In genomic region chr3:10574101-10574615, GRCh38 we compare ENCODE assay signal across 15 cellular contexts.
DNase-seq lines count a peak whose midpoint lies in the region; ATAC-seq and TF ChIP-seq lines count a peak whose summit lies in the region.
"Had no signal": no experiment of that assay in that cellular context is flagged by ENCODE, and none has a peak within 500 bp of the region (broad histone marks: within the 10 kb centered on the region; RNA-seq: fewer than 3 reads in every experiment).

No MANE protein-coding gene starts in this region.

- no peak for TF ChIP-seq CTCF in SK-N-SH (IDR thresholded peaks at IDR 0.05)
- no peak for TF ChIP-seq CTCF in brain (conservative IDR thresholded peaks at IDR 0.05)

- no peaks in the 10 kb centered on the region for H4K20me1 ChIP-seq in SK-N-SH (ENCODE audit: insufficient read depth)
- H4K20me1 ChIP-seq: BLaER1 had no signal

- no peak overlapping the region for H4K5ac ChIP-seq in mesendoderm (ENCODE audit: low read length)

- no peak overlapping the region for H2AFZ ChIP-seq in SK-N-SH (ENCODE audit: low read depth)

- peak overlapping the region in 3 of 5 experiments; percentile 12 to 83 (median 48) for H3K27ac Mint-ChIP-seq in brain
- H3K27ac Mint-ChIP-seq: H9 had no signal

- no peak overlapping the region for H3K56ac ChIP-seq in mesendoderm (ENCODE audit: low read length)

- no peaks in the 10 kb centered on the region for H3K9me2 ChIP-seq in SK-N-SH

- no peak overlapping the region for H3K4me3 Mint-ChIP-seq in brain
- H3K4me3 Mint-ChIP-seq: CD8-positive, alpha-beta memory T cell; H9 had no signal

- intact Hi-C loops in posterior vena cava (cut with DNase I), result no loop called here

- 29% methylated on average over 6 of the region's 6 CpGs for WGBS in SK-N-SH (ENCODE audit: low lambda C conversion rate)
- WGBS in mesendoderm (ENCODE audit: extremely low coverage, insufficient coverage, low lambda C conversion rate), result no CpG with 5 or more reads among the region's 6 CpGs

- H3K4me3 ChIP-seq in SK-N-SH (ENCODE audit: low read depth in 2 of 2, low read length in 1 of 2) (no peak overlapping the region), mesendoderm (ENCODE audit: low read length) (no peak overlapping the region)
- H3K4me3 ChIP-seq: BLaER1, GM12878 had no signal

- no peak overlapping the region for H3K23ac ChIP-seq in mesendoderm (ENCODE audit: low read length)

- ATAC-seq in SK-N-SH treated with all-trans-retinoic acid at 6 μM for 48 hours, result no peak
- ATAC-seq: GM12878 had no signal

- H3K79me2 ChIP-seq in SK-N-SH (ENCODE audit: insufficient read depth), result no peaks in the 10 kb centered on the region
- H3K79me2 ChIP-seq in mesendoderm (ENCODE audit: control insufficient read depth, insufficient read depth, low read length), result no peaks in the 10 kb centered on the region

- no peak overlapping the region for H2BK120ac ChIP-seq in mesendoderm (ENCODE audit: low read depth, low read length)

- no peak overlapping the region for H2BK15ac ChIP-seq in mesendoderm (replicated peaks; ENCODE audit: low read depth)

- peaks cover 0 to 4% of the 10 kb centered on the region in 2 experiments; a peak in 1 of 4 replicates for H3K4me1 ChIP-seq in SK-N-SH (ENCODE audit: control insufficient read depth in 1 of 2, insufficient read depth in 2 of 2, low read depth in 1 of 2, low read length in 1 of 2)
- H3K4me1 ChIP-seq in mesendoderm (ENCODE audit: control insufficient read depth, low read depth, low read length), result no peaks in the 10 kb centered on the region
- H3K4me1 ChIP-seq: Caco-2 had no signal

- no peaks in the 10 kb centered on the region for H3K36me3 ChIP-seq in SK-N-SH (replicated peaks in 1 of 2; ENCODE audit: control insufficient read depth in 1 of 2, insufficient read depth in 2 of 2, low read length in 1 of 2)
- H3K36me3 ChIP-seq in mesendoderm (ENCODE audit: control insufficient read depth, insufficient read depth, low read length), result no peaks in the 10 kb centered on the region
- H3K36me3 ChIP-seq: BLaER1 had no signal

- H3F3A ChIP-seq in SK-N-SH (replicated peaks; ENCODE audit: insufficient read depth), result no peaks in the 10 kb centered on the region

- no peak overlapping the region for H2BK5ac ChIP-seq in mesendoderm (ENCODE audit: low read length)

- H3K9me3 ChIP-seq in SK-N-SH, result no peaks in the 10 kb centered on the region
- H3K9me3 ChIP-seq: BLaER1, Caco-2 had no signal

- no peak overlapping the region for H2AK5ac ChIP-seq in mesendoderm (ENCODE audit: low read length)

- H4K8ac ChIP-seq in mesendoderm (ENCODE audit: low read depth, low read length), result no peak overlapping the region

- CTCF ChIA-PET in SK-N-SH (lab: Yijun Ruan, JAX), result interaction anchor here (0.9 to 1.3 kb wide), 3 partner anchors 26 to 311 kb away, joined by 3 to 5 read pairs (median 3); no protein-coding TSS in a partner anchor

- DNase-seq in DMS 273 (lab: John Stamatoyannopoulos, UW; ENCODE audit: unreplicated experiment) (peak; percentile 50), DMS 273 treated with DMSO at 0.1 percent for 48 hours (lab: John Stamatoyannopoulos, UW) (no peak), SK-N-SH (peak; percentile 35), posterior vena cava (ENCODE audit: low spot score) (peak; percentile 57), mesendoderm (no peak)
- no peak for DNase-seq in activated CD4-positive, alpha-beta T cell treated with anti-CD3 and anti-CD28 coated beads, Interleukin-2, amount 50 U/mL, for 1 hour
- DNase-seq: Caco-2; CD8-positive, alpha-beta memory T cell; H9 had no signal

- POLR2A ChIA-PET in SK-N-SH (lab: Yijun Ruan, JAX), result no interaction called here

- H3K9me3 Mint-ChIP-seq in brain, result no peaks in the 10 kb centered on the region
- H3K9me3 Mint-ChIP-seq: CD8-positive, alpha-beta memory T cell; H9 had no signal

- no peaks in the 10 kb centered on the region for H3K27me3 ChIP-seq in SK-N-SH (ENCODE audit: insufficient read depth)
- no peaks in the 10 kb centered on the region for H3K27me3 ChIP-seq in mesendoderm (ENCODE audit: insufficient read depth, low read length, poor library complexity)
- H3K27me3 ChIP-seq: BLaER1 had no signal

- TF ChIP-seq EP300 in SK-N-SH (IDR thresholded peaks at IDR 0.05; ENCODE audit: borderline replicate concordance in 1 of 2, low read depth in 1 of 2, low read length in 1 of 2), result no peak

- H3K27me3 Mint-ChIP-seq in brain, result no peaks in the 10 kb centered on the region

- TF ChIP-seq RAD21 in SK-N-SH (IDR thresholded peaks at IDR 0.05; ENCODE audit: low read length), result no peak

- H3K4me1 Mint-ChIP-seq in brain, result peaks cover 29% of the 10 kb centered on the region
- H3K4me1 Mint-ChIP-seq: CD8-positive, alpha-beta memory T cell had no signal

- no peak overlapping the region for H3K18ac ChIP-seq in mesendoderm (ENCODE audit: low read length)

- H3K4ac ChIP-seq in mesendoderm (ENCODE audit: low read depth, low read length), result no peak overlapping the region

- H3K9ac ChIP-seq in SK-N-SH, result no peak overlapping the region
- no peak overlapping the region for H3K9ac ChIP-seq in mesendoderm (ENCODE audit: low read length)
- H3K9ac ChIP-seq: BLaER1 had no signal

- no peaks in the 10 kb centered on the region for H3K36me3 Mint-ChIP-seq in brain

- H3K4me2 ChIP-seq in SK-N-SH (no peak overlapping the region), mesendoderm (ENCODE audit: low read length) (no peak overlapping the region)
- H3K4me2 ChIP-seq: BLaER1 had no signal

- H3K79me1 ChIP-seq in mesendoderm (ENCODE audit: low read length), result no peaks in the 10 kb centered on the region

- H3K27ac ChIP-seq in SK-N-SH (ENCODE audit: low read depth in 2 of 2, low read length in 1 of 2) (no peak overlapping the region), mesendoderm (ENCODE audit: low read depth, low read length) (no peak overlapping the region)
- H3K27ac ChIP-seq: 22Rv1, BLaER1, HL-60 had no signal

TF ChIP-seq in SK-N-SH, 30 proteins besides CTCF, POLR2A, EP300 and RAD21:
- TF ChIP-seq MEF2A (IDR thresholded peaks at IDR 0.05; ENCODE audit: borderline replicate concordance, low read depth) (no peak), JUND (IDR thresholded peaks at IDR 0.05) (no peak), RXRA (IDR thresholded peaks at IDR 0.05; ENCODE audit: borderline replicate concordance, low read depth) (no peak), TCF12 (IDR thresholded peaks at IDR 0.05) (no peak), NFIC (IDR thresholded peaks at IDR 0.05; ENCODE audit: borderline replicate concordance) (no peak)

TF ChIP-seq in SK-N-SH treated with all-trans-retinoic acid at 6 μM for 48 hours, 23 proteins besides CTCF, POLR2A, EP300 and RAD21:
- TF ChIP-seq CREB5 (CRISPR knock-in tag; IDR thresholded peaks at IDR 0.05; ENCODE audit: low read depth) (no peak), PPARA (CRISPR knock-in tag; IDR thresholded peaks at IDR 0.05; ENCODE audit: borderline replicate concordance) (no peak), ESRRG (CRISPR knock-in tag; IDR thresholded peaks at IDR 0.05) (no peak), TCF4 (CRISPR knock-in tag; IDR thresholded peaks at IDR 0.05; ENCODE audit: borderline replicate concordance) (no peak), CSRNP3 (CRISPR knock-in tag; IDR thresholded peaks at IDR 0.05) (no peak), ZNF8 (CRISPR knock-in tag; IDR thresholded peaks at IDR 0.05) (no peak)
TF ChIP-seq in SK-N-SH treated with all-trans-retinoic acid at 6 μM for 48 hours: peak in this region for 0.

Comparison
In these comparisons a context has a peak if more than half of its experiments do, and no peak if none do; other contexts are left out.
1. DNase-seq: peak in DMS 273 (single experiment), SK-N-SH (single experiment) and posterior vena cava (single experiment); none in DMS 273 treated with DMSO at 0.1 percent for 48 hours (single experiment), mesendoderm (single experiment) and activated CD4-positive, alpha-beta T cell treated with anti-CD3 and anti-CD28 coated beads, Interleukin-2, amount 50 U/mL, for 1 hour (single experiment).